1 cellular context compared by ENCODE assay signal in genomic region chr3:88075497-88075896, GRCh38.
TF ChIP-seq lines count a peak whose summit lies in the region.

No MANE protein-coding gene starts in this region.

TF ChIP-seq in K562, 482 proteins besides CTCF, POLR2A, EP300 and RAD21:
- TF ChIP-seq ZNF23 (CRISPR knock-in tag; IDR thresholded peaks at IDR 0.05) (no peak), ARID3A (IDR thresholded peaks at IDR 0.05; ENCODE audit: borderline replicate concordance, low read depth, low read length) (peak; percentile 55; the same call in 1 of the 2 replicates), NR3C1 (CRISPR knock-in tag; IDR thresholded peaks at IDR 0.05) (no peak), SMARCA4 (IDR thresholded peaks at IDR 0.05) (peak; percentile 60; the same call in 1 of the 2 replicates), FOXA1 (IDR thresholded peaks at IDR 0.05; ENCODE audit: borderline replicate concordance) (0 out of 2 replicates have a peak, but pooled peaks have one; percentile 53), RBM25 (IDR thresholded peaks at IDR 0.05; ENCODE audit: low read depth, low read length, severe bottlenecking) (no peak), TAL1 (IDR thresholded peaks at IDR 0.05) (peak; percentile 61; the same call in 1 of the 2 replicates), CCNT2 (IDR thresholded peaks at IDR 0.05; ENCODE audit: borderline replicate concordance, extremely low read depth, insufficient read length, low read depth, low read length) (peak; percentile 18), ZNF695 (CRISPR knock-in tag; IDR thresholded peaks at IDR 0.05) (no peak), MEIS2 (IDR thresholded peaks at IDR 0.05; ENCODE audit: partially characterized antibody) (peak; percentile 89), CBFA2T3 (IDR thresholded peaks at IDR 0.05) (peak; percentile 54; the same call in 1 of the 2 replicates), SNRNP70 (optimal IDR thresholded peaks at IDR 0.05; ENCODE audit: low read depth, low read length) (no peak), FOXM1 (IDR thresholded peaks at IDR 0.05; ENCODE audit: low read depth) (0 out of 2 replicates have a peak, but pooled peaks have one; percentile 46), FOXM1 (CRISPR knock-in tag; IDR thresholded peaks at IDR 0.05; ENCODE audit: low read depth) (no peak), KAT2B (IDR thresholded peaks at IDR 0.05; ENCODE audit: low read depth, low read length) (no peak), TEAD4 (IDR thresholded peaks at IDR 0.05; ENCODE audit: low read length) (peak; percentile 35; the same call in 1 of the 2 replicates), TEAD4 (CRISPR knock-in tag; IDR thresholded peaks at IDR 0.05; ENCODE audit: borderline replicate concordance) (no peak), EGR1 (conservative IDR thresholded peaks at IDR 0.05) (no peak), LEF1 (IDR thresholded peaks at IDR 0.05) (no peak), ARID1B (IDR thresholded peaks at IDR 0.05) (peak; percentile 81), TCF3 (CRISPR knock-in tag; IDR thresholded peaks at IDR 0.05) (peak; percentile 57), ZNF583 (CRISPR knock-in tag; IDR thresholded peaks at IDR 0.05) (no peak), RBM34 (IDR thresholded peaks at IDR 0.05; ENCODE audit: borderline replicate concordance, insufficient read depth, low read length) (no peak), ZNF384 (IDR thresholded peaks at IDR 0.05; ENCODE audit: low read depth, low read length) (peak; percentile 68), ZBTB40 (IDR thresholded peaks at IDR 0.05) (peak; percentile 87), ZBTB40 (CRISPR knock-in tag; IDR thresholded peaks at IDR 0.05) (no peak), HCFC1 (IDR thresholded peaks at IDR 0.05; ENCODE audit: low read depth, low read length) (no peak), FOXK2 (conservative IDR thresholded peaks at IDR 0.05 in 1 of 2, IDR thresholded peaks at IDR 0.05 in 1 of 2; ENCODE audit: low read depth in 2 of 2) (peak; percentile 49 to 65; a peak in 2 of 4 replicates), MAFK (IDR thresholded peaks at IDR 0.05; ENCODE audit: low read length) (no peak), FOXA3 (CRISPR knock-in tag; conservative IDR thresholded peaks at IDR 0.05 in 1 of 2, IDR thresholded peaks at IDR 0.05 in 1 of 2) (peak in 1 of 2 experiments; percentile 64; a peak in 2 of 4 replicates)
- TF ChIP-seq, protein P1, sequence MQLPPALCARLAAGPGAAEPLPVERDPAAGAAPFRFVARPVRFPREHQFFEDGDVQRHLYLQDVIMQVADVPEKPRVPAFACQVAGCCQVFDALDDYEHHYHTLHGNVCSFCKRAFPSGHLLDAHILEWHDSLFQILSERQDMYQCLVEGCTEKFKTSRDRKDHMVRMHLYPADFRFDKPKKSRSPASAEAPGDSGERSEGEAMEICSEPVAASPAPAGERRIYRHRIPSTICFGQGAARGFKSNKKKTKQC (CRISPR knock-in tag; IDR thresholded peaks at IDR 0.05) = no peak
- TF ChIP-seq, protein P2, sequence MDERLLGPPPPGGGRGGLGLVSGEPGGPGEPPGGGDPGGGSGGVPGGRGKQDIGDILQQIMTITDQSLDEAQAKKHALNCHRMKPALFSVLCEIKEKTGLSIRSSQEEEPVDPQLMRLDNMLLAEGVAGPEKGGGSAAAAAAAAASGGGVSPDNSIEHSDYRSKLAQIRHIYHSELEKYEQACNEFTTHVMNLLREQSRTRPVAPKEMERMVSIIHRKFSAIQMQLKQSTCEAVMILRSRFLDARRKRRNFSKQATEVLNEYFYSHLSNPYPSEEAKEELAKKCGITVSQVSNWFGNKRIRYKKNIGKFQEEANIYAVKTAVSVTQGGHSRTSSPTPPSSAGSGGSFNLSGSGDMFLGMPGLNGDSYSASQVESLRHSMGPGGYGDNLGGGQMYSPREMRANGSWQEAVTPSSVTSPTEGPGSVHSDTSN (CRISPR knock-in tag; IDR thresholded peaks at IDR 0.05; ENCODE audit: low read depth) = no peak
- TF ChIP-seq, protein P2 (tag; conservative IDR thresholded peaks at IDR 0.05; ENCODE audit: low read depth) = 0 out of 2 replicates have a peak, but pooled peaks have one; percentile 31
- TF ChIP-seq, protein P3, sequence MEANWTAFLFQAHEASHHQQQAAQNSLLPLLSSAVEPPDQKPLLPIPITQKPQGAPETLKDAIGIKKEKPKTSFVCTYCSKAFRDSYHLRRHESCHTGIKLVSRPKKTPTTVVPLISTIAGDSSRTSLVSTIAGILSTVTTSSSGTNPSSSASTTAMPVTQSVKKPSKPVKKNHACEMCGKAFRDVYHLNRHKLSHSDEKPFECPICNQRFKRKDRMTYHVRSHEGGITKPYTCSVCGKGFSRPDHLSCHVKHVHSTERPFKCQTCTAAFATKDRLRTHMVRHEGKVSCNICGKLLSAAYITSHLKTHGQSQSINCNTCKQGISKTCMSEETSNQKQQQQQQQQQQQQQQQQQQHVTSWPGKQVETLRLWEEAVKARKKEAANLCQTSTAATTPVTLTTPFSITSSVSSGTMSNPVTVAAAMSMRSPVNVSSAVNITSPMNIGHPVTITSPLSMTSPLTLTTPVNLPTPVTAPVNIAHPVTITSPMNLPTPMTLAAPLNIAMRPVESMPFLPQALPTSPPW (CRISPR knock-in tag; IDR thresholded peaks at IDR 0.05) = no peak
- TF ChIP-seq, protein P4, sequence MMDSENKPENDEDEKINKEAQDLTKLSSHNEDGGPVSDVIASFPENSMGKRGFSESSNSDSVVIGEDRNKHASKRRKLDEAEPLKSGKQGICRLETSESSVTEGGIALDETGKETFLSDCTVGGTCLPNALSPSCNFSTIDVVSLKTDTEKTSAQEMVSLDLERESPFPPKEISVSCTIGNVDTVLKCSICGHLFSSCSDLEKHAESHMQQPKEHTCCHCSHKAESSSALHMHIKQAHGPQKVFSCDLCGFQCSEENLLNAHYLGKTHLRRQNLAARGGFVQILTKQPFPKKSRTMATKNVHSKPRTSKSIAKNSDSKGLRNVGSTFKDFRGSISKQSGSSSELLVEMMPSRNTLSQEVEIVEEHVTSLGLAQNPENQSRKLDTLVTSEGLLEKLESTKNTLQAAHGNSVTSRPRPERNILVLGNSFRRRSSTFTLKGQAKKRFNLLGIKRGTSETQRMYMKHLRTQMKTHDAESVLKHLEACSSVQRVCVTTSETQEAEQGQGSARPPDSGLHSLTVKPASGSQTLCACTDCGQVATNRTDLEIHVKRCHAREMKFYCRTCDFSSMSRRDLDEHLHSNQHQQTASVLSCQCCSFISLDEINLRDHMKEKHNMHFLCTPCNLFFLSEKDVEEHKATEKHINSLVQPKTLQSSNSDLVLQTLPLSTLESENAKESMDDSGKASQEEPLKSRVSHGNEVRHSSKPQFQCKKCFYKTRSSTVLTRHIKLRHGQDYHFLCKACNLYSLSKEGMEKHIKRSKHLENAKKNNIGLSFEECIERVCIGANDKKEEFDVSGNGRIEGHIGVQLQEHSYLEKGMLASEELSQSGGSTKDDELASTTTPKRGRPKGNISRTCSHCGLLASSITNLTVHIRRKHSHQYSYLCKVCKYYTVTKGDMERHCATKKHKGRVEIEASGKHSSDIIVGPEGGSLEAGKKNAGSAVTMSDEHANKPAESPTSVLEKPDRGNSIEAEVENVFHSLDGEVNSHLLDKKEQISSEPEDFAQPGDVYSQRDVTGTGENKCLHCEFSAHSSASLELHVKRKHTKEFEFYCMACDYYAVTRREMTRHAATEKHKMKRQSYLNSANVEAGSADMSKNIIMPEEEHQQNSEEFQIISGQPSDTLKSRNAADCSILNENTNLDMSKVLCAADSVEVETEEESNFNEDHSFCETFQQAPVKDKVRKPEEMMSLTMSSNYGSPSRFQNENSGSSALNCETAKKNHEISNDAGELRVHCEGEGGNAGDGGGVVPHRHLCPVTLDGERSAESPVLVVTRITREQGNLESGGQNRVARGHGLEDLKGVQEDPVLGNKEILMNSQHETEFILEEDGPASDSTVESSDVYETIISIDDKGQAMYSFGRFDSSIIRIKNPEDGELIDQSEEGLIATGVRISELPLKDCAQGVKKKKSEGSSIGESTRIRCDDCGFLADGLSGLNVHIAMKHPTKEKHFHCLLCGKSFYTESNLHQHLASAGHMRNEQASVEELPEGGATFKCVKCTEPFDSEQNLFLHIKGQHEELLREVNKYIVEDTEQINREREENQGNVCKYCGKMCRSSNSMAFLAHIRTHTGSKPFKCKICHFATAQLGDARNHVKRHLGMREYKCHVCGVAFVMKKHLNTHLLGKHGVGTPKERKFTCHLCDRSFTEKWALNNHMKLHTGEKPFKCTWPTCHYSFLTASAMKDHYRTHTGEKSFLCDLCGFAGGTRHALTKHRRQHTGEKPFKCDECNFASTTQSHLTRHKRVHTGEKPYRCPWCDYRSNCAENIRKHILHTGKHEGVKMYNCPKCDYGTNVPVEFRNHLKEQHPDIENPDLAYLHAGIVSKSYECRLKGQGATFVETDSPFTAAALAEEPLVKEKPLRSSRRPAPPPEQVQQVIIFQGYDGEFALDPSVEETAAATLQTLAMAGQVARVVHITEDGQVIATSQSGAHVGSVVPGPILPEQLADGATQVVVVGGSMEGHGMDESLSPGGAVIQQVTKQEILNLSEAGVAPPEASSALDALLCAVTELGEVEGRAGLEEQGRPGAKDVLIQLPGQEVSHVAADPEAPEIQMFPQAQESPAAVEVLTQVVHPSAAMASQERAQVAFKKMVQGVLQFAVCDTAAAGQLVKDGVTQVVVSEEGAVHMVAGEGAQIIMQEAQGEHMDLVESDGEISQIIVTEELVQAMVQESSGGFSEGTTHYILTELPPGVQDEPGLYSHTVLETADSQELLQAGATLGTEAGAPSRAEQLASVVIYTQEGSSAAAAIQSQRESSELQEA (IDR thresholded peaks at IDR 0.05; ENCODE audit: low read depth) = no peak
